Comparison of ENCODE assay signal across 21 cellular contexts in genomic region chr6:41622210-41622990, GRCh38. TPM values are rescaled to one million over a fixed set of nuclear protein-coding genes. Genes with fewer than 3 reads are reported as not detected.
DNase-seq lines count a peak whose midpoint lies in the region; ATAC-seq, FAIRE-seq and TF ChIP-seq lines count a peak whose summit lies in the region.
"Had no signal": no experiment of that assay in that cellular context is flagged by ENCODE, and none has a peak within 500 bp of the region (broad histone marks: within the 10 kb centered on the region; RNA-seq: fewer than 3 reads in every experiment).

No MANE protein-coding gene starts in this region.

- H3K9ac ChIP-seq in mesenchymal stem cell (ENCODE audit: low read length): no peak overlapping the region
- H3K9ac ChIP-seq: SK-N-SH had no signal

- TF ChIP-seq CTCF in left ventricle myocardium inferior (IDR thresholded peaks at IDR 0.05; ENCODE audit: borderline replicate concordance) (no peak), thyroid gland (IDR thresholded peaks at IDR 0.05) (no peak)

- no peak for ATAC-seq in right cardiac atrium
- no peak for ATAC-seq in GM19452 (IDR thresholded peaks at IDR 0.05; ENCODE audit: unreplicated experiment)
- ATAC-seq: A549; activated T-helper 17 cell treated with anti-CD3 and anti-CD28 coated beads, Interleukin-2, amount 50 U/mL, for 72 hours had no signal

- no peak overlapping the region for H2BK12ac ChIP-seq in mesenchymal stem cell (ENCODE audit: low read length in 2 of 2)

- H3K4me3 ChIP-seq in left ventricle myocardium inferior (no peak overlapping the region), right cardiac atrium (ENCODE audit: low read length) (no peak overlapping the region), mesenchymal stem cell (ENCODE audit: insufficient read depth in 1 of 2, low read depth in 1 of 2, low read length in 2 of 2) (no peak overlapping the region), thyroid gland (replicated peaks in 1 of 3) (no peak overlapping the region)
- H3K4me3 ChIP-seq: A549, dorsolateral prefrontal cortex, esophagus squamous epithelium, lung had no signal

- no peaks in the 10 kb centered on the region for H3K79me1 ChIP-seq in mesenchymal stem cell (replicated peaks; ENCODE audit: low read length, poor library complexity, severe bottlenecking)

- no peak overlapping the region for H3K4me2 ChIP-seq in mesenchymal stem cell (ENCODE audit: low read length, poor library complexity, severe bottlenecking)
- H3K4me2 ChIP-seq: A549, SK-N-SH had no signal

- H3K27ac ChIP-seq in left ventricle myocardium inferior (replicated peaks) (peak overlapping the region; percentile 16), right cardiac atrium (ENCODE audit: low read length) (no peak overlapping the region), mesenchymal stem cell (ENCODE audit: low read length, poor library complexity, severe bottlenecking) (no peak overlapping the region), thyroid gland (no peak overlapping the region)
- H3K27ac ChIP-seq: A549, dorsolateral prefrontal cortex had no signal

- H3K4me1 ChIP-seq in left ventricle myocardium inferior: peaks cover 31% of the 10 kb centered on the region
- H3K4me1 ChIP-seq in right cardiac atrium (ENCODE audit: control insufficient read depth, insufficient read depth, low read length): peaks cover 6% of the 10 kb centered on the region
- no peaks in the 10 kb centered on the region for H3K4me1 ChIP-seq in mesenchymal stem cell (ENCODE audit: control insufficient read depth, insufficient read depth, low read depth, low read length)
- peaks cover 0 to 6% of the 10 kb centered on the region in 2 donors for H3K4me1 ChIP-seq in thyroid gland
- H3K4me1 ChIP-seq: A549 had no signal

- WGBS in right cardiac atrium: 48% methylated on average over 3 of the region's 3 CpGs
- 18% methylated on average over 3 of the region's 3 CpGs for WGBS in mesenchymal stem cell
- 50 to 62% methylated on average over 3 of the region's 3 CpGs for WGBS in thyroid gland, 2 donors

- H3K27me3 ChIP-seq in left ventricle myocardium inferior (ENCODE audit: low read depth) (no peaks in the 10 kb centered on the region), right cardiac atrium (ENCODE audit: control insufficient read depth, insufficient read depth) (no peaks in the 10 kb centered on the region), mesenchymal stem cell (ENCODE audit: control insufficient read depth in 1 of 2, insufficient read depth in 1 of 2, low read length in 2 of 2) (peaks cover 10 to 30% of the 10 kb centered on the region in 2 experiments), thyroid gland (no peaks in the 10 kb centered on the region)
- H3K27me3 ChIP-seq: esophagus squamous epithelium had no signal

- TF ChIP-seq POLR2A in thyroid gland (IDR thresholded peaks at IDR 0.05): no peak

- H4K8ac ChIP-seq in mesenchymal stem cell (ENCODE audit: low read length): no peak overlapping the region

- H3K14ac ChIP-seq in mesenchymal stem cell (ENCODE audit: low read length in 2 of 2): no peak overlapping the region

- intact Hi-C loops in left ventricle myocardium inferior (cut with micrococcal nuclease) (no loop called here), right cardiac atrium (cut with DNase I) (no loop called here), thyroid gland (cut with DNase I) (no loop called here)

- peak; percentile 96 for FAIRE-seq in TTC549 (lab: Jason Lieb, UNC)
- FAIRE-seq: A549, bronchial epithelial cell, H1 had no signal

- H3K4ac ChIP-seq in mesenchymal stem cell (ENCODE audit: low read depth in 1 of 2, low read length in 2 of 2): no peak overlapping the region

- H3K23ac ChIP-seq in mesenchymal stem cell (ENCODE audit: low read length in 2 of 2): no peak overlapping the region

- H2AFZ ChIP-seq in mesenchymal stem cell (ENCODE audit: low read depth, low read length): no peak overlapping the region

- no peaks in the 10 kb centered on the region for H3K36me3 ChIP-seq in left ventricle myocardium inferior
- no peaks in the 10 kb centered on the region for H3K36me3 ChIP-seq in mesenchymal stem cell (ENCODE audit: control insufficient read depth in 1 of 2, insufficient read depth in 2 of 2, low read depth in 1 of 2, low read length in 2 of 2)
- no peaks in the 10 kb centered on the region for H3K36me3 ChIP-seq in thyroid gland
- H3K36me3 ChIP-seq: esophagus squamous epithelium had no signal

- H4K91ac ChIP-seq in mesenchymal stem cell (ENCODE audit: low read length): no peak overlapping the region

- DNase-seq in left ventricle myocardium inferior: no peak
- DNase-seq in right cardiac atrium: no peak
- peak; percentile 65 for DNase-seq in mesenchymal stem cell
- DNase-seq in thyroid gland: no peak
- no peak for DNase-seq in GDM1 (lab: John Stamatoyannopoulos, UW)
- DNase-seq in NCI-H510A (lab: John Stamatoyannopoulos, UW): no peak
- DNase-seq: activated naive CD8-positive, alpha-beta T cell treated with anti-CD3 and anti-CD28 coated beads, Interleukin-2, amount 10 ng/mL, durations not matched to agents 7 days and 5 days; C1 segment of cervical spinal cord; dorsolateral prefrontal cortex; esophagus squamous epithelium; naive B cell; NCI-H748 treated with DMSO at 0.1 percent for 48 hours; SK-N-SH; T-helper 9 cell had no signal

- H2AK5ac ChIP-seq in mesenchymal stem cell (ENCODE audit: low read length, severe bottlenecking): no peak overlapping the region

- peak overlapping the region in 1 of 2 experiments; percentile 22 for H3K18ac ChIP-seq in mesenchymal stem cell (ENCODE audit: low read depth in 1 of 2, low read length in 2 of 2)

- H2BK15ac ChIP-seq in mesenchymal stem cell (ENCODE audit: low read depth, poor library complexity, severe bottlenecking): no peak overlapping the region

- H2BK5ac ChIP-seq in mesenchymal stem cell (ENCODE audit: low read depth, low read length, poor library complexity, severe bottlenecking): no peak overlapping the region

- H3K9me3 ChIP-seq in left ventricle myocardium inferior (replicated peaks) (peaks cover 16% of the 10 kb centered on the region), right cardiac atrium (ENCODE audit: control insufficient read depth, low read length) (no peaks in the 10 kb centered on the region), mesenchymal stem cell (ENCODE audit: control insufficient read depth, low read length) (peaks cover 30% of the 10 kb centered on the region), thyroid gland (no peaks in the 10 kb centered on the region)
- H3K9me3 ChIP-seq: esophagus squamous epithelium, SK-N-SH had no signal

- no peak overlapping the region for H2BK120ac ChIP-seq in mesenchymal stem cell (ENCODE audit: low read depth, low read length)

RNA-seq across cellular contexts. Expression of gene MDFI, which starts 15.9 kb away (rescaled TPM):
- 0.77 TPM for total RNA-seq in left ventricle myocardium inferior
- total RNA-seq in right cardiac atrium: 10 to 100 TPM in 2 of 4 donors, 1 to 10 TPM in 2; 8.0 to 11.9 (median 10.0) TPM
- 4.9 TPM for polyA plus RNA-seq in right cardiac atrium
- polyA plus RNA-seq in mesenchymal stem cell (2013, experiment 1 of 2): 48.8 TPM
- 49.1 TPM for polyA plus RNA-seq in mesenchymal stem cell (2013, experiment 2 of 2)
- 1 to 10 TPM; 2.9 to 9.3 (median 6.5) TPM for total RNA-seq in thyroid gland
- total RNA-seq: activated naive CD8-positive, alpha-beta T cell treated with anti-CD3 and anti-CD28 coated beads, Interleukin-2, amount 10 ng/mL, durations not matched to agents 7 days and 5 days; activated T-helper 17 cell treated with anti-CD3 and anti-CD28 coated beads, Interleukin-2, amount 50 U/mL, for 72 hours had no signal
